20 cellular contexts compared by ENCODE assay signal in the genomic region with DNA sequence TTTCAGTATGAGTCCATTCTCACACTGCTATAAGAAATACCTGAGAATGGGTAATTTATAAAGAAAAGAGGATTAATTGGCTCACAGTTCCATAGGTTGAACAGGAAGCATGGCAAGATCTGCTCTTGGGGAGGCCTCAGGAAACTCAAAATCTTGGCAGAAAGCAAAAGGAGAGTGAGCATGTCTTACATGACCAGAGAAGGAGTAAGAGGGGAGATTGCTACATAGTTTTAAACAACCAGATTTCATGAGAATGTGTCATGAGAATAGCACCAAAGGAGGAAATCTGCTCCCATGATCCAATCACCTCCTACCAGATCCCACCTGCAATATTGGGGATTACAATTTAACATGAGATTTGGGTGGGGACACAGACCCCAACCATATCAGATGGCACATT.
DNase-seq lines count a peak whose midpoint lies in the region; ATAC-seq and TF ChIP-seq lines count a peak whose summit lies in the region.
"Had no signal": no experiment of that assay in that cellular context is flagged by ENCODE, and none has a peak within 500 bp of the region (broad histone marks: within the 10 kb centered on the region; RNA-seq: fewer than 3 reads in every experiment).

No MANE protein-coding gene starts in this region.

- H3K9me3 Mint-ChIP-seq in nephron, result no peaks in the 10 kb centered on the region

- H3K27ac ChIP-seq in body of pancreas, result peak overlapping the region; percentile 39 to 79 (median 72)
- H3K27ac ChIP-seq: C4-2B, SJSA1 had no signal

- no peak for TF ChIP-seq CTCF in body of pancreas (IDR thresholded peaks at IDR 0.05)
- TF ChIP-seq CTCF in nephron (IDR thresholded peaks at IDR 0.05; ENCODE audit: unreplicated experiment in 3 of 3), result no peak

- no peaks in the 10 kb centered on the region for H3K36me3 ChIP-seq in body of pancreas (replicated peaks in 1 of 2; ENCODE audit: insufficient read depth in 1 of 2, low read depth in 2 of 2)
- H3K36me3 ChIP-seq: Peyer's patch, SJSA1 had no signal

- peak overlapping the region; percentile 77 to 90 (median 79) for H3K27ac Mint-ChIP-seq in nephron

- peaks cover 53% of the 10 kb centered on the region for H3K4me1 ChIP-seq in body of pancreas
- H3K4me1 ChIP-seq: SJSA1 had no signal

- H3K27me3 ChIP-seq in body of pancreas, result no peaks in the 10 kb centered on the region
- H3K27me3 ChIP-seq: Peyer's patch, SJSA1 had no signal

- no peaks in the 10 kb centered on the region for H3K9me3 ChIP-seq in body of pancreas
- H3K9me3 ChIP-seq: Peyer's patch, SJSA1 had no signal

- peaks cover 5% of the 10 kb centered on the region for H3K27me3 Mint-ChIP-seq in nephron (ENCODE audit: low read depth)

- no peaks in the 10 kb centered on the region for H3K36me3 Mint-ChIP-seq in nephron (ENCODE audit: low read depth)

- no peak overlapping the region for H3K4me3 Mint-ChIP-seq in nephron

- peak; percentile 10 for DNase-seq in ELR (ENCODE audit: low read depth)
- no peak for DNase-seq in body of pancreas
- peak; percentile 49 for DNase-seq in iris pigment epithelial cell (ENCODE audit: low read depth)
- DNase-seq in GDM1 (lab: John Stamatoyannopoulos, UW), result no peak
- no peak for DNase-seq in DMS114 treated with DMSO at 0.1 percent for 48 hours (lab: John Stamatoyannopoulos, UW; ENCODE audit: unreplicated experiment)
- DNase-seq: AML-193, DND-41, GF-D8, HCEC 1CT, MM.1S, NCI-H1092, NCI-H146, NCI-H2081, NCI-H2171 treated with DMSO at 0.1 percent for 48 hours, Peyer's patch had no signal

- intact Hi-C loops in body of pancreas (cut with DNase I), result no loop called here

- ATAC-seq in body of pancreas (peak; percentile 47), HG02623 (IDR thresholded peaks at IDR 0.05; ENCODE audit: unreplicated experiment) (no peak), GM18502 (IDR thresholded peaks at IDR 0.05; ENCODE audit: poor library complexity, unreplicated experiment) (no peak)

- TF ChIP-seq POLR2A in body of pancreas (IDR thresholded peaks at IDR 0.05), result no peak

- peaks cover 8% of the 10 kb centered on the region for H3K4me1 Mint-ChIP-seq in nephron

- no peak overlapping the region for H3K4me3 ChIP-seq in body of pancreas
- H3K4me3 ChIP-seq: Peyer's patch, SJSA1 had no signal

Comparison
In these comparisons a context has a peak if more than half of its experiments do, and no peak if none do; other contexts are left out.
1. DNase-seq: peak in ELR (single experiment) and iris pigment epithelial cell (single experiment); none in body of pancreas (0 of 4), GDM1 (single experiment) and DMS114 treated with DMSO at 0.1 percent for 48 hours (single experiment).